ENCODE assay signal across 23 cellular contexts in genomic region chr15:58178668-58179067, GRCh38. TPM values are rescaled to one million over a fixed set of nuclear protein-coding genes. Genes with fewer than 3 reads are reported as not detected.
"Had no signal": no experiment of that assay in that cellular context is flagged by ENCODE, and none has a peak within 500 bp of the region (broad histone marks: within the 10 kb centered on the region; RNA-seq: fewer than 3 reads in every experiment).

No MANE protein-coding gene starts in this region.

- H3K4me3 ChIP-seq: MG63, SJCRH30 had no signal

- H3K4me1 ChIP-seq: SJCRH30 had no signal

- DNase-seq: KBM-7, MG63, NCI-H1092, NCI-H1105 treated with DMSO at 0.1 percent for 48 hours, NCI-H1417 treated with DMSO at 0.1 percent for 48 hours, NCI-H146, NCI-H1694 treated with DMSO at 0.1 percent for 48 hours, NCI-H1930, NCI-H2081, NCI-H2107, NCI-H2227 treated with DMSO at 0.1 percent for 48 hours, NCI-H524, NCI-H526 treated with DMSO at 0.1 percent for 48 hours, NCI-H748 treated with DMSO at 0.1 percent for 48 hours, SHP77 treated with DMSO at 0.1 percent for 48 hours, SJCRH30 had no signal

- H3K9me3 ChIP-seq: MG63, SJCRH30 had no signal

- ATAC-seq: HepG2, Panc1, Right ventricle myocardium inferior, SK-N-SH treated with all-trans-retinoic acid at 6 μM for 48 hours had no signal

- H3K27ac ChIP-seq: SJCRH30 had no signal

- H3K36me3 ChIP-seq: MG63, SJCRH30 had no signal

- H3K27me3 ChIP-seq: MG63, SJCRH30 had no signal

RNA-seq across cellular contexts. Expression of gene AQP9, which starts 40.5 kb away (rescaled TPM):
- total RNA-seq: HepG2, HT1080, LHCN-M2, NCI-H460 had no signal
